Comparison of ENCODE assay signal across 8 cellular contexts in genomic region chr1:84478876-84479868, GRCh38.
A peak's percentile ranks its signal among the peaks of the same experiment; 100 is the strongest.
DNase-seq lines count a peak whose midpoint lies in the region; ATAC-seq lines count a peak whose summit lies in the region.

TSS of gene RPF1 (plus strand) at chr1:84479266. CDS start at chr1:84479282, 16 bp downstream.

- no peaks in the 10 kb centered on the region for H3K27me3 ChIP-seq in layer of hippocampus (ENCODE audit: control insufficient read depth, insufficient read depth, low read length)

- DNase-seq in Ammon's horn (ENCODE audit: low spot score) = peak; percentile 78
- peak; percentile 76 for DNase-seq in NCI-H446 treated with DMSO at 0.1 percent for 48 hours (lab: John Stamatoyannopoulos, UW)
- peak; percentile 69 to 76 for DNase-seq in activated CD4-positive, alpha-beta T cell treated with anti-CD3 and anti-CD28 coated beads for 4 hours
- peak; percentile 45 to 67 (median 55) for DNase-seq in stimulated activated CD4-positive, alpha-beta T cell treated with anti-CD3 and anti-CD28 coated beads, Interleukin-1b, Interleukin-23, amount 100 ng/mL, for 24 hours (ENCODE audit: low read depth in 4 of 4, low spot score in 1 of 4)

- ATAC-seq in GM19043 (IDR thresholded peaks at IDR 0.05; ENCODE audit: low read depth, unreplicated experiment) (peak; percentile 95), HG03378 (IDR thresholded peaks at IDR 0.05; ENCODE audit: unreplicated experiment) (peak; percentile 91)

- H3K27ac ChIP-seq in cingulate gyrus (ENCODE audit: low read depth, low read length) (peak within 1 kb of the TSS; percentile 63), layer of hippocampus (ENCODE audit: low read depth, low read length) (peak within 1 kb of the TSS; percentile 65)

Comparison
In these comparisons a context has a peak if more than half of its experiments do, and no peak if none do; other contexts are left out.
1. Peak in every context shown above with its lines: DNase-seq, ATAC-seq and H3K27ac ChIP-seq.